In genomic region chr16:4385066-4385788, GRCh38 we compare ENCODE assay signal across 16 cellular contexts. TPM values are rescaled to one million over a fixed set of nuclear protein-coding genes. Genes with fewer than 3 reads are reported as not detected.
DNase-seq lines count a peak whose midpoint lies in the region; ATAC-seq and TF ChIP-seq lines count a peak whose summit lies in the region.
"Had no signal": no experiment of that assay in that cellular context is flagged by ENCODE, and none has a peak within 500 bp of the region (broad histone marks: within the 10 kb centered on the region; RNA-seq: fewer than 3 reads in every experiment).

No MANE protein-coding gene starts in this region.

- TF ChIP-seq CTCF in stomach (IDR thresholded peaks at IDR 0.05), result no peak
- TF ChIP-seq CTCF in progenitor cell of endocrine pancreas (IDR thresholded peaks at IDR 0.05; ENCODE audit: unreplicated experiment), result no peak

- no peaks in the 10 kb centered on the region for H3K27me3 Mint-ChIP-seq in progenitor cell of endocrine pancreas

- H4K20me1 ChIP-seq in BLaER1, result peaks cover 89% of the 10 kb centered on the region

- ATAC-seq in left ventricle myocardium superior, result no peak
- ATAC-seq: activated T-cell treated with anti-CD3 and anti-CD28 coated beads, Interleukin-2, amount 50 U/mL, for 4 hours had no signal

- H3K4me3 Mint-ChIP-seq in progenitor cell of endocrine pancreas (ENCODE audit: low read depth), result no peak overlapping the region
- H3K4me3 Mint-ChIP-seq: activated T-cell treated with anti-CD3 and anti-CD28 coated beads, Interleukin-2, amount 50 U/mL, for 4 hours had no signal

- peaks cover 13% of the 10 kb centered on the region for H3K4me1 Mint-ChIP-seq in progenitor cell of endocrine pancreas (ENCODE audit: low read depth)

- H3K27ac Mint-ChIP-seq in progenitor cell of endocrine pancreas, result no peak overlapping the region

- intact Hi-C loops in left ventricle myocardium superior (cut with micrococcal nuclease), result no loop called here
- intact Hi-C loops in stomach (cut with DNase I; ENCODE audit: low total_unique reads), result no loop called here

- peak overlapping the region; percentile 77 for H3K4me2 ChIP-seq in BLaER1

- DNase-seq in NT2/D1 (ENCODE audit: low read depth, low spot score), result no peak
- DNase-seq in left ventricle myocardium superior, result peak; percentile 25
- no peak for DNase-seq in stomach
- no peak for DNase-seq in SKM-1 (lab: John Stamatoyannopoulos, UW; ENCODE audit: unreplicated experiment)
- DNase-seq in progenitor cell of endocrine pancreas (ENCODE audit: low spot score, unreplicated experiment), result no peak
- DNase-seq in activated CD4-positive, alpha-beta T cell treated with anti-CD3 and anti-CD28 coated beads, Interleukin-2, amount 50 U/mL, for 1 hour, result no peak
- no peak for DNase-seq in anterior cingulate cortex (lab: John Stamatoyannopoulos, UW)
- DNase-seq: activated CD4-positive, CD25-positive, alpha-beta regulatory T cell treated with anti-CD3 and anti-CD28 coated beads, Interleukin-2, amount 50 U/mL, for 72 hours; activated T-cell treated with anti-CD3 and anti-CD28 coated beads, Interleukin-2, amount 50 U/mL, for 4 hours; cerebellar nuclear complex; DND-41; NCI-H524 treated with DMSO at 0.1 percent for 48 hours; Peyer's patch; stimulated activated CD8-positive, alpha-beta memory T cell treated with anti-CD3 and anti-CD28 coated beads, Interleukin-4, amount 100 ng/mL, for 48 hours had no signal

- H3K4me3 ChIP-seq in BLaER1, result no peak overlapping the region
- no peak overlapping the region for H3K4me3 ChIP-seq in NT2/D1 (ENCODE audit: insufficient read length, low read depth)
- H3K4me3 ChIP-seq in stomach, result no peak overlapping the region
- H3K4me3 ChIP-seq: HAP-1, Peyer's patch had no signal

- no peaks in the 10 kb centered on the region for H3K9me3 Mint-ChIP-seq in progenitor cell of endocrine pancreas (ENCODE audit: low read depth)
- H3K9me3 Mint-ChIP-seq: activated T-cell treated with anti-CD3 and anti-CD28 coated beads, Interleukin-2, amount 50 U/mL, for 4 hours had no signal

- 70 to 85% (median 78%) methylated on average over 18 to 20 of the region's 20 CpGs for WGBS in stomach, 5 donors

- TF ChIP-seq EP300 in stomach (IDR thresholded peaks at IDR 0.05), result no peak

- peak overlapping the region; percentile 23; the same call in 1 of the 2 replicates for H3K27ac ChIP-seq in BLaER1
- H3K27ac ChIP-seq in stomach, result peak overlapping the region in 3 of 5 donors; percentile 13 to 39 (median 20)

- H3K36me3 Mint-ChIP-seq in progenitor cell of endocrine pancreas (ENCODE audit: insufficient read depth), result no peaks in the 10 kb centered on the region

- peak overlapping the region; percentile 54 for H3K9ac ChIP-seq in BLaER1
- peak overlapping the region; percentile 21 for H3K9ac ChIP-seq in NT2/D1 (ENCODE audit: insufficient read length, low read depth)

- no peak for TF ChIP-seq POLR2A in stomach (IDR thresholded peaks at IDR 0.05)

- peaks cover 61% of the 10 kb centered on the region for H3K4me1 ChIP-seq in BLaER1
- H3K4me1 ChIP-seq in NT2/D1 (ENCODE audit: insufficient read depth, insufficient read length), result peaks cover 50% of the 10 kb centered on the region
- peaks cover 2 to 45% (median 13%) of the 10 kb centered on the region in 4 donors for H3K4me1 ChIP-seq in stomach
- H3K4me1 ChIP-seq: HAP-1, Peyer's patch had no signal

- H3K9me3 ChIP-seq in BLaER1 (no peaks in the 10 kb centered on the region), NT2/D1 (ENCODE audit: insufficient read depth, low read length) (no peaks in the 10 kb centered on the region), stomach (no peaks in the 10 kb centered on the region)
- H3K9me3 ChIP-seq: HAP-1, Peyer's patch had no signal

- H3K27me3 ChIP-seq in BLaER1, result no peaks in the 10 kb centered on the region
- no peaks in the 10 kb centered on the region for H3K27me3 ChIP-seq in NT2/D1 (ENCODE audit: insufficient read depth, insufficient read length)
- no peaks in the 10 kb centered on the region for H3K27me3 ChIP-seq in stomach
- H3K27me3 ChIP-seq: Peyer's patch had no signal

- H3K36me3 ChIP-seq in BLaER1, result peaks cover 88% of the 10 kb centered on the region
- peaks cover 62% of the 10 kb centered on the region for H3K36me3 ChIP-seq in NT2/D1 (ENCODE audit: insufficient read depth, insufficient read length, low read length)
- H3K36me3 ChIP-seq in stomach, result peaks cover 31 to 100% (median 96%) of the 10 kb centered on the region in 4 donors

RNA-seq across cellular contexts. Expression of gene VASN, which starts 13.6 kb away (rescaled TPM):
- total RNA-seq in left ventricle myocardium superior (4.3 TPM), stomach (10 to 100 TPM; 10.5 to 25.6 (median 11.6) TPM), progenitor cell of endocrine pancreas (3.8 and 4.0 TPM in 2 replicates)
- polyA plus RNA-seq in stomach, result 1 to 10 TPM; 3.7 to 7.2 (median 5.1) TPM

RNA-seq across cellular contexts. Expression of gene CORO7, which starts 31.2 kb away (rescaled TPM):
- 10.1 TPM for total RNA-seq in left ventricle myocardium superior
- total RNA-seq in stomach, result 100 to 1,000 TPM in 2 of 5 donors, 10 to 100 TPM in 3; 12.5 to 173 (median 57.2) TPM
- 10 to 100 TPM; 12.6 to 14.2 (median 13.6) TPM for polyA plus RNA-seq in stomach
- total RNA-seq in progenitor cell of endocrine pancreas, result 25.7 and 35.2 TPM in 2 replicates

RNA-seq across cellular contexts. Expression of gene PAM16, which starts 34.1 kb away (rescaled TPM):
- total RNA-seq in left ventricle myocardium superior (70.0 TPM), stomach (100 to 1,000 TPM in 1 of 5 donors, 10 to 100 TPM in 3, 1 to 10 TPM in 1; 4.7 to 218 (median 28.1) TPM), progenitor cell of endocrine pancreas (33.5 and 36.7 TPM in 2 replicates)
- 100 to 1,000 TPM in 2 of 3 donors, 10 to 100 TPM in 1; 54.4 to 117 (median 104) TPM for polyA plus RNA-seq in stomach

RNA-seq across cellular contexts. Expression of gene DNAJA3, which starts 40.4 kb away (rescaled TPM):
- total RNA-seq in left ventricle myocardium superior, result 83.9 TPM
- 10 to 100 TPM; 26.8 to 53.0 (median 39.1) TPM for total RNA-seq in stomach
- polyA plus RNA-seq in stomach, result 10 to 100 TPM; 18.8 to 28.0 (median 24.5) TPM
- total RNA-seq in progenitor cell of endocrine pancreas, result 38.8 and 42.3 TPM in 2 replicates
